In the genomic region with DNA sequence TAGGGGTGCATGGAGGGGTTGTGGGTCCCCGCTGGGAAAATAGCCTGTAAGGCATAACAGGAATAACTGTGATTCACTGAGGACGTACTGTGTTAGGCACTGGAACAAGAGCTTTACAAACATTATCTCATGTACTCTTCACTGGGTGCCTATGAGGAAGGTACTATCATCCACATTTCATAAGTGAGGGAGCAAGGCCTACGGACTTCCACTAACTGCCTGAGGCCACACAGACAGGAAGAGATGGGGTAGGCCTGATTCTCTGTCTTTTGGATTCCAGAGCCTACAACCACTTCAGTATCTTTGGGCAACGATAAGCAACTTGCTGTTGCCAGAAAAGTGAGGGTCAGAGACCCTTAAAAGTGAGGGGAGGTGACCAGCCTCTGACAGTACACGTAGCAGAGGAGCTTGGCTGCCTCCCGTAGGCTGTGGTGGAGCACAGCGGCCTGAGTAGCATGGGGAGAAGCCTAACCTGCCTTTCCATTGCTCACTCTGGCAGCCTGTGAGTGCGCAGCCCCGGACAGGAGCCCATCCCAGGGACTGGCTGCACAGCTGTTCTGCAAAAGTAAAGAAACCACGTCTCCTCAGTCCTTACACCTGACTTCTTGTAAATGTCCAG, we compare ENCODE assay signal across 1 cellular context.
A peak's percentile ranks its signal among the peaks of the same experiment; 100 is the strongest.
TF ChIP-seq lines count a peak whose summit lies in the region.

No MANE protein-coding gene starts in this region.

TF ChIP-seq in HepG2, 621 proteins besides CTCF, POLR2A, EP300 and RAD21:
- TF ChIP-seq ZNF768 (CRISPR knock-in tag; IDR thresholded peaks at IDR 0.05) = peak; percentile 39; the same call in 1 of the 2 replicates
- peak; percentile 53 for TF ChIP-seq STAG1 (CRISPR knock-in tag; IDR thresholded peaks at IDR 0.05)
- TF ChIP-seq ISL2 (CRISPR knock-in tag; IDR thresholded peaks at IDR 0.05) = no peak
